Comparison of ENCODE assay signal across 1 cellular context in genomic region chr1:19185976-19186375, GRCh38.
TF ChIP-seq lines count a peak whose summit lies in the region.

No MANE protein-coding gene starts in this region.

TF ChIP-seq in endothelial cell of umbilical vein, 7 proteins besides CTCF, POLR2A, EP300 and RAD21 (continued from another document):
- TF ChIP-seq FOS (IDR thresholded peaks at IDR 0.05; ENCODE audit: borderline replicate concordance, insufficient read depth, low read length): peak; percentile 20
- no peak for TF ChIP-seq JUN (IDR thresholded peaks at IDR 0.05; ENCODE audit: borderline replicate concordance, insufficient read depth, insufficient read length, low read depth)
- TF ChIP-seq POLR2AphosphoS5 (IDR thresholded peaks at IDR 0.05; ENCODE audit: insufficient read depth, low read depth, low read length): no peak
- TF ChIP-seq, protein P1, sequence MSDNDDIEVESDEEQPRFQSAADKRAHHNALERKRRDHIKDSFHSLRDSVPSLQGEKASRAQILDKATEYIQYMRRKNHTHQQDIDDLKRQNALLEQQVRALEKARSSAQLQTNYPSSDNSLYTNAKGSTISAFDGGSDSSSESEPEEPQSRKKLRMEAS (IDR thresholded peaks at IDR 0.05; ENCODE audit: insufficient read depth, insufficient read length): no peak
- TF ChIP-seq GATA2 (IDR thresholded peaks at IDR 0.05; ENCODE audit: insufficient read depth, insufficient read length, low read depth, low read length): peak; percentile 6
- TF ChIP-seq MYC (IDR thresholded peaks at IDR 0.05; ENCODE audit: low read depth, low read length): no peak
